In genomic region chr16:4616047-4616811, GRCh38 we compare ENCODE assay signal across 8 cellular contexts. TPM values are rescaled to one million over a fixed set of nuclear protein-coding genes. Genes with fewer than 3 reads are reported as not detected.
DNase-seq lines count a peak whose midpoint lies in the region; ATAC-seq lines count a peak whose summit lies in the region.

No MANE protein-coding gene starts in this region.

- peak overlapping the region; percentile 86 to 96 (median 93) for H3K27ac ChIP-seq in BLaER1 treated with 17β-estradiol and CSF1 and Interleukin-3, amounts not matched to agents 10 nM and 100 nM

- H3K36me3 Mint-ChIP-seq in activated CD4-positive, alpha-beta T cell treated with anti-CD3 and anti-CD28 coated beads, Interleukin-2, amount 10 ng/mL, durations not matched to agents 24 days and 14 days (ENCODE audit: low read depth): peaks cover 3% of the 10 kb centered on the region

- intact Hi-C loops in activated CD4-positive, alpha-beta T cell treated with anti-CD3 and anti-CD28 coated beads, Interleukin-2, amount 10 ng/mL, durations not matched to agents 24 days and 14 days (cut with micrococcal nuclease): loop anchor here (1.0 to 10.0 kb wide), 7 partner anchors 8 to 479 kb away; partner anchors contain the start of genes ANKS3, CDIP1, DNAAF8 and EEF2KMT

- H3K27ac Mint-ChIP-seq in activated CD4-positive, alpha-beta T cell treated with anti-CD3 and anti-CD28 coated beads, Interleukin-2, amount 10 ng/mL, durations not matched to agents 24 days and 14 days: peak overlapping the region; percentile 96

- peak overlapping the region; percentile 94 to 100 (median 99) for H3K4me2 ChIP-seq in BLaER1 treated with 17β-estradiol and CSF1 and Interleukin-3, amounts not matched to agents 10 nM and 100 nM

- peaks cover 0 to 4% (median 0%) of the 10 kb centered on the region in 11 experiments; a peak in 1 of 22 replicates for H3K36me3 ChIP-seq in BLaER1 treated with 17β-estradiol and CSF1 and Interleukin-3, amounts not matched to agents 10 nM and 100 nM

- peaks cover 12% of the 10 kb centered on the region for H3K4me1 Mint-ChIP-seq in activated CD4-positive, alpha-beta T cell treated with anti-CD3 and anti-CD28 coated beads, Interleukin-2, amount 10 ng/mL, durations not matched to agents 24 days and 14 days

- H3K27me3 ChIP-seq in BLaER1 treated with 17β-estradiol and CSF1 and Interleukin-3, amounts not matched to agents 10 nM and 100 nM: no peaks in the 10 kb centered on the region

- H3K9ac ChIP-seq in BLaER1 treated with 17β-estradiol and CSF1 and Interleukin-3, amounts not matched to agents 10 nM and 100 nM: peak overlapping the region; percentile 87 to 98 (median 94)

- H3K9me3 Mint-ChIP-seq in activated CD4-positive, alpha-beta T cell treated with anti-CD3 and anti-CD28 coated beads, Interleukin-2, amount 10 ng/mL, durations not matched to agents 24 days and 14 days: no peaks in the 10 kb centered on the region

- peak overlapping the region; percentile 84 for H3K4me3 Mint-ChIP-seq in activated CD4-positive, alpha-beta T cell treated with anti-CD3 and anti-CD28 coated beads, Interleukin-2, amount 10 ng/mL, durations not matched to agents 24 days and 14 days

- no peaks in the 10 kb centered on the region for H3K9me3 ChIP-seq in BLaER1 treated with 17β-estradiol and CSF1 and Interleukin-3, amounts not matched to agents 10 nM and 100 nM (replicated peaks in 1 of 11)

- no peaks in the 10 kb centered on the region for H3K27me3 Mint-ChIP-seq in activated CD4-positive, alpha-beta T cell treated with anti-CD3 and anti-CD28 coated beads, Interleukin-2, amount 10 ng/mL, durations not matched to agents 24 days and 14 days

- peak overlapping the region; percentile 52 to 100 (median 90) for H3K4me3 ChIP-seq in BLaER1 treated with 17β-estradiol and CSF1 and Interleukin-3, amounts not matched to agents 10 nM and 100 nM

- peaks cover 43 to 53% (median 50%) of the 10 kb centered on the region in 10 experiments for H3K4me1 ChIP-seq in BLaER1 treated with 17β-estradiol and CSF1 and Interleukin-3, amounts not matched to agents 10 nM and 100 nM

- peaks cover 26 to 33% (median 28%) of the 10 kb centered on the region in 11 experiments for H4K20me1 ChIP-seq in BLaER1 treated with 17β-estradiol and CSF1 and Interleukin-3, amounts not matched to agents 10 nM and 100 nM

- ATAC-seq in HG03460 (IDR thresholded peaks at IDR 0.05; ENCODE audit: unreplicated experiment): peak; percentile 71

- DNase-seq in GM19240 (ENCODE audit: insufficient read length, low spot score) (peak; percentile 96), NCI-H524 treated with DMSO at 0.1 percent for 48 hours (lab: John Stamatoyannopoulos, UW) (peak; percentile 98), cortex of kidney (lab: John Stamatoyannopoulos, UW) (peak; percentile 79), left kidney (ENCODE audit: low read depth, low spot score) (peak; percentile 100)
- DNase-seq in activated CD4-positive, alpha-beta T cell treated with anti-CD3 and anti-CD28 coated beads, Interleukin-2, amount 10 ng/mL, durations not matched to agents 24 days and 14 days: peak; percentile 100
- DNase-seq in stimulated activated CD4-positive, alpha-beta T cell treated with anti-CD3 and anti-CD28 coated beads, Interleukin-2, amount 100 ng/mL, for 24 hours: peak; percentile 98 to 99

RNA-seq across cellular contexts. Expression of gene UBALD1, which starts 1.5 kb away (rescaled TPM):
- total RNA-seq in activated CD4-positive, alpha-beta T cell treated with anti-CD3 and anti-CD28 coated beads, Interleukin-2, amount 10 ng/mL, durations not matched to agents 24 days and 14 days: 17.2 and 20.5 TPM in 2 replicates

RNA-seq across cellular contexts. Expression of gene MGRN1, which starts 8.4 kb away (rescaled TPM):
- total RNA-seq in activated CD4-positive, alpha-beta T cell treated with anti-CD3 and anti-CD28 coated beads, Interleukin-2, amount 10 ng/mL, durations not matched to agents 24 days and 14 days: 103 and 108 TPM in 2 replicates

Comparison
In these comparisons a context has a peak if more than half of its experiments do, and no peak if none do; other contexts are left out.
1. Peak in every context shown above with its lines: DNase-seq, ATAC-seq, H3K4me3 ChIP-seq and H3K27ac ChIP-seq.